In the genomic region with DNA sequence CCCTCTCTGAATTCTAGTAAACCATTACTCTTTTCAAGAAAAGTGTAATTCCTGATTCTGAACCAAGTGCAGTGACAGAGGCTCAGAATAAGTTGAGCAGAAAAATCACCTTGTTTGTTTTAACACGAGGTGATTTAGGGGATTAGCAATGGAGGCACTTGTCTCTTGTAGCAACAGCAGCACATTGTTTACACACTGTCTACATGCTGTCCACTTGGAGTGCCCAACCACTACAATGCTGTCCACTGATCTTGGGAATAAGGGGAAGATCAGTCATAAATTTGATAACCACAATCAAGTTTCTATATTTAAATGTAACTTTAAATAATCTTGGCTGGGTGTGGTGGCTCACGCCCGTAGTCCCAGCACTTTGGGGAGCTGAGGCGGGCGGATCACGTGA, we compare ENCODE assay signal across 18 cellular contexts. TPM values are rescaled to one million over a fixed set of nuclear protein-coding genes. Genes with fewer than 3 reads are reported as not detected.
DNase-seq lines count a peak whose midpoint lies in the region; ATAC-seq and TF ChIP-seq lines count a peak whose summit lies in the region.
"Had no signal": no experiment of that assay in that cellular context is flagged by ENCODE, and none has a peak within 500 bp of the region (broad histone marks: within the 10 kb centered on the region; RNA-seq: fewer than 3 reads in every experiment).

No MANE protein-coding gene starts in this region.

- H3K36me3 ChIP-seq in heart left ventricle (no peaks in the 10 kb centered on the region), hepatocyte (replicated peaks; ENCODE audit: insufficient read depth, low read depth) (no peaks in the 10 kb centered on the region), left lung (no peaks in the 10 kb centered on the region)

- TF ChIP-seq POLR2A in heart left ventricle (IDR thresholded peaks at IDR 0.05) = no peak

- no peaks in the 10 kb centered on the region for H3K27me3 ChIP-seq in heart left ventricle
- H3K27me3 ChIP-seq in hepatocyte = no peaks in the 10 kb centered on the region
- H3K27me3 ChIP-seq in left lung = no peaks in the 10 kb centered on the region
- H3K27me3 ChIP-seq: BLaER1 had no signal

- H3K4me1 ChIP-seq in heart left ventricle = peaks cover 0 to 29% (median 2%) of the 10 kb centered on the region in 12 donors
- H3K4me1 ChIP-seq in hepatocyte (ENCODE audit: insufficient read depth) = peaks cover 4% of the 10 kb centered on the region
- no peaks in the 10 kb centered on the region for H3K4me1 ChIP-seq in left lung
- H3K4me1 ChIP-seq: BLaER1 had no signal

- 34 to 65% (median 43%) methylated on average over 6 of the region's 6 CpGs for WGBS in heart left ventricle, 4 donors
- WGBS in hepatocyte (ENCODE audit: low lambda C conversion rate, missing lambda C conversion rate) = 84% methylated on average over 6 of the region's 6 CpGs

- H3K4me3 ChIP-seq in heart left ventricle = no peak overlapping the region
- no peak overlapping the region for H3K4me3 ChIP-seq in hepatocyte
- H3K4me3 ChIP-seq in left lung = no peak overlapping the region
- H3K4me3 ChIP-seq: BLaER1 had no signal

- no peaks in the 10 kb centered on the region for H3K79me2 ChIP-seq in hepatocyte

- H4K20me1 ChIP-seq in hepatocyte (ENCODE audit: insufficient read depth, poor library complexity, severe bottlenecking) = no peaks in the 10 kb centered on the region
- H4K20me1 ChIP-seq: BLaER1 had no signal

- no peaks in the 10 kb centered on the region for H3K9me2 ChIP-seq in hepatocyte (replicated peaks; ENCODE audit: insufficient read depth)

- H2AFZ ChIP-seq in hepatocyte = no peak overlapping the region

- DNase-seq in DMS53 (lab: John Stamatoyannopoulos, UW) = peak; percentile 92
- peak in 1 of 5 donors; percentile 33 for DNase-seq in heart left ventricle
- no peak for DNase-seq in hepatocyte (ENCODE audit: low spot score)
- no peak for DNase-seq in stimulated activated CD4-positive, alpha-beta T cell treated with anti-CD3 and anti-CD28 coated beads, Interleukin-4, amount 100 ng/mL, for 24 hours
- no peak for DNase-seq in left lung
- DNase-seq in substantia nigra (lab: John Stamatoyannopoulos, UW) = no peak
- DNase-seq: ACHN; Caco-2; CD4-positive, alpha-beta T cell; DMS 273 treated with DMSO at 0.1 percent for 48 hours; NCI-H1105; NCI-H187; NCI-H446; NCI-H526 had no signal

- H3K27ac ChIP-seq in 22Rv1 (peak overlapping the region; percentile 74; the same call in 1 of the 2 replicates), heart left ventricle (peak overlapping the region in 11 of 12 donors; percentile 51 to 97 (median 88)), hepatocyte (peak overlapping the region; percentile 90), left lung (no peak overlapping the region), substantia nigra (ENCODE audit: low read depth, low read length, poor library complexity, severe bottlenecking) (no peak overlapping the region)
- H3K27ac ChIP-seq: BLaER1 had no signal

- no peak overlapping the region for H3K4me2 ChIP-seq in hepatocyte
- H3K4me2 ChIP-seq: BLaER1 had no signal

- H3K9me3 ChIP-seq in heart left ventricle (peaks cover 0 to 5% (median 0%) of the 10 kb centered on the region in 12 donors), hepatocyte (ENCODE audit: low read depth) (no peaks in the 10 kb centered on the region), left lung (no peaks in the 10 kb centered on the region)

- TF ChIP-seq CTCF in 22Rv1 (IDR thresholded peaks at IDR 0.05) (no peak), heart left ventricle (IDR thresholded peaks at IDR 0.05) (no peak), hepatocyte (IDR thresholded peaks at IDR 0.05; ENCODE audit: poor library complexity) (no peak), left lung (IDR thresholded peaks at IDR 0.05) (no peak)

- ATAC-seq in heart left ventricle (peak in 3 of 4 donors; percentile 49 to 66 (median 61)), left lung (no peak), GM19395 (IDR thresholded peaks at IDR 0.05; ENCODE audit: unreplicated experiment) (no peak)
- ATAC-seq: HCT116 had no signal

- intact Hi-C loops in heart left ventricle (cut with DNase I) = loop anchor here in 3 of 10 donors (5.0 to 10.0 kb wide), 3 partner anchors 81 to 311 kb away; partner anchors contain the start of gene RNF103 (in 2 of the 3)
- intact Hi-C loops in left lung (cut with DNase I) = no loop called here

RNA-seq across cellular contexts. Expression of gene RMND5A, which starts 13.9 kb away (rescaled TPM):
- total RNA-seq in heart left ventricle (100 to 1,000 TPM in 4 of 9 donors, 10 to 100 TPM in 5; 56.2 to 148 (median 91.7) TPM), hepatocyte (72.3 and 80.8 TPM in 2 replicates), left lung (10 to 100 TPM; 25.4 to 27.8 TPM)
- polyA plus RNA-seq in heart left ventricle (10 to 100 TPM; 29.9 to 62.6 TPM), hepatocyte (23.0 and 25.7 TPM in 2 replicates)

Comparison
In these comparisons a context has a peak if more than half of its experiments do, and no peak if none do; other contexts are left out.
1. H3K27ac ChIP-seq: peak in 22Rv1 (single experiment), heart left ventricle (11 of 12) and hepatocyte (single experiment); none in left lung (0 of 2) and substantia nigra (single experiment).
2. ATAC-seq: peak in heart left ventricle (3 of 4); none in left lung (single experiment) and GM19395 (single experiment).